21 cellular contexts compared by ENCODE assay signal in genomic region chr11:2139691-2140337, GRCh38. TPM values are rescaled to one million over a fixed set of nuclear protein-coding genes. Genes with fewer than 3 reads are reported as not detected.
A peak's percentile ranks its signal among the peaks of the same experiment; 100 is the strongest.
DNase-seq lines count a peak whose midpoint lies in the region; ATAC-seq, FAIRE-seq and TF ChIP-seq lines count a peak whose summit lies in the region.
"Had no signal": no experiment of that assay in that cellular context is flagged by ENCODE, and none has a peak within 500 bp of the region (broad histone marks: within the 10 kb centered on the region; RNA-seq: fewer than 3 reads in every experiment).

No MANE protein-coding gene starts in this region.

- TF ChIP-seq POLR2A in H1 (IDR thresholded peaks at IDR 0.05; ENCODE audit: control extremely low read depth in 1 of 2, low read depth in 2 of 2, low read length in 2 of 2), result no peak

- no peak overlapping the region for H3K4ac ChIP-seq in H1 (replicated peaks; ENCODE audit: insufficient read length, low read depth, low read length)

- TF ChIP-seq EP300 in H1 (IDR thresholded peaks at IDR 0.05; ENCODE audit: borderline replicate concordance in 1 of 2, low read depth in 2 of 2, low read length in 2 of 2), result no peak

- peaks cover 0 to 10% (median 4%) of the 10 kb centered on the region in 4 experiments; a peak in 6 of 7 replicates for H3K4me1 ChIP-seq in H1 (replicated peaks in 1 of 4; ENCODE audit: control insufficient read depth in 3 of 4, insufficient read depth in 4 of 4, low read length in 3 of 4)
- H3K4me1 ChIP-seq: colonic mucosa had no signal

- no peak overlapping the region for H3K23ac ChIP-seq in H1 (ENCODE audit: insufficient read length)

- peaks cover 12 to 18% of the 10 kb centered on the region in 2 experiments for H4K20me1 ChIP-seq in H1 (replicated peaks in 1 of 2; ENCODE audit: control insufficient read depth in 1 of 2, insufficient read depth in 2 of 2, low read length in 2 of 2)

- peaks cover 11% of the 10 kb centered on the region; the same call in 1 of the 2 replicates for H3K23me2 ChIP-seq in H1 (ENCODE audit: low read depth, low read length)

- H3K79me1 ChIP-seq in H1 (ENCODE audit: low read depth, low read length), result no peaks in the 10 kb centered on the region

- POLR2A ChIA-PET in H1 (lab: Charles Lee; ENCODE audit: partially characterized antibody), result interaction anchor here (0.5 kb wide), 1 partner anchor 135 kb away, joined by 3 read pairs; no protein-coding TSS in a partner anchor
- POLR2A ChIA-PET in activated CD4-positive, alpha-beta memory T cell treated with anti-CD3 and anti-CD28 coated beads for 36 hours (lab: Charles Lee), result interaction anchor here (1.4 kb wide), 1 partner anchor 63 kb away, joined by 5 read pairs; no protein-coding TSS in a partner anchor

- TF ChIP-seq CTCF in natural killer cell (IDR thresholded peaks at IDR 0.05) (no peak), H1 (IDR thresholded peaks at IDR 0.05; ENCODE audit: control extremely low read depth in 1 of 3, insufficient read depth in 1 of 3, low read depth in 1 of 3, low read length in 3 of 3) (0 out of 4 replicates have a peak, but pooled peaks of 1 of the 3 experiments have one; percentile 18)

- H2BK5ac ChIP-seq in H1 (ENCODE audit: low read depth, low read length), result no peak overlapping the region

- no peak overlapping the region for H4K5ac ChIP-seq in H1 (ENCODE audit: insufficient read length, low read depth, low read length)

- FAIRE-seq in H1 (lab: Jason Lieb, UNC), result no peak
- FAIRE-seq: pancreas had no signal

- H2AK5ac ChIP-seq in H1 (ENCODE audit: low read depth, low read length), result no peak overlapping the region

- H2BK120ac ChIP-seq in H1 (replicated peaks; ENCODE audit: low read depth, low read length), result no peak overlapping the region

- H3K27me3 ChIP-seq in H1 (replicated peaks in 1 of 4; ENCODE audit: control insufficient read depth in 3 of 4, extremely low read depth in 1 of 4, insufficient read depth in 3 of 4, low read length in 3 of 4), result peaks cover 76 to 97% (median 95%) of the 10 kb centered on the region in 4 experiments

- no peak for DNase-seq in natural killer cell
- DNase-seq in natural killer cell treated with Interleukin-12 subunit alpha and Interleukin-12 subunit beta and Interleukin-15 and Interleukin-18, amount 100 ng/mL, for 72 hours (ENCODE audit: low spot score), result no peak
- DNase-seq in H1 (ENCODE audit: low read depth in 1 of 2, low spot score in 2 of 2), result no peak
- no peak for DNase-seq in naive B cell
- DNase-seq in middle frontal gyrus (ENCODE audit: extremely low spot score, low spot score), result no peak
- no peak for DNase-seq in activated CD4-positive, alpha-beta memory T cell treated with anti-CD3 and anti-CD28 coated beads for 36 hours
- DNase-seq: activated CD8-positive, alpha-beta memory T cell treated with anti-CD3 and anti-CD28 coated beads, Interleukin-2, amount 50 U/mL, for 48 hours; AML-193; colonic mucosa; DND-41; esophagus squamous epithelium; NCI-H1092; NCI-H446 treated with DMSO at 0.1 percent for 48 hours; PC-9; stimulated activated CD4-positive, alpha-beta T cell treated with anti-CD3 and anti-CD28 coated beads, Interleukin-1b, Interleukin-23, amount 100 ng/mL, for 48 hours; stimulated activated CD8-positive, alpha-beta memory T cell treated with anti-CD3 and anti-CD28 coated beads, Interleukin-4, amount 100 ng/mL, for 48 hours; T-cell had no signal

- H2BK12ac ChIP-seq in H1 (ENCODE audit: low read depth, low read length), result no peak overlapping the region

- H3K9ac ChIP-seq in H1 (replicated peaks in 1 of 4; ENCODE audit: extremely low read depth in 1 of 4, low read depth in 3 of 4, low read length in 3 of 4), result no peak overlapping the region

- CTCF ChIA-PET in H1 (lab: Charles Lee; ENCODE audit: partially characterized antibody), result interaction anchor here (1.2 to 12.3 kb wide), 5 partner anchors 11 to 307 kb away, joined by 3 to 170 read pairs (median 11); no protein-coding TSS in a partner anchor
- CTCF ChIA-PET in activated CD4-positive, alpha-beta memory T cell treated with anti-CD3 and anti-CD28 coated beads for 36 hours (lab: Charles Lee), result interaction anchor here (0.6 to 4.3 kb wide), 3 partner anchors 11 to 102 kb away, joined by 3 to 57 read pairs (median 8); no protein-coding TSS in a partner anchor

- H4K8ac ChIP-seq in H1 (ENCODE audit: extremely low read depth, insufficient read depth, low read length), result no peak overlapping the region; the same call in 1 of the 2 replicates

- H3K27ac Mint-ChIP-seq in natural killer cell, result no peak overlapping the region
- H3K27ac Mint-ChIP-seq in natural killer cell treated with Interleukin-12 subunit alpha and Interleukin-12 subunit beta and Interleukin-15 and Interleukin-18, amount 100 ng/mL, for 72 hours, result no peak overlapping the region
- no peak overlapping the region for H3K27ac Mint-ChIP-seq in naive B cell
- no peak overlapping the region for H3K27ac Mint-ChIP-seq in activated CD4-positive, alpha-beta memory T cell treated with anti-CD3 and anti-CD28 coated beads for 36 hours
- H3K27ac Mint-ChIP-seq: T-cell had no signal

- H3K79me2 ChIP-seq in H1 (ENCODE audit: control insufficient read depth in 1 of 2, insufficient read depth in 2 of 2, low read length in 2 of 2), result no peaks in the 10 kb centered on the region

- H3K9me3 Mint-ChIP-seq in natural killer cell, result no peaks in the 10 kb centered on the region
- H3K9me3 Mint-ChIP-seq in natural killer cell treated with Interleukin-12 subunit alpha and Interleukin-12 subunit beta and Interleukin-15 and Interleukin-18, amount 100 ng/mL, for 72 hours, result no peaks in the 10 kb centered on the region
- H3K9me3 Mint-ChIP-seq in naive B cell, result no peaks in the 10 kb centered on the region
- H3K9me3 Mint-ChIP-seq in activated CD4-positive, alpha-beta memory T cell treated with anti-CD3 and anti-CD28 coated beads for 36 hours, result no peaks in the 10 kb centered on the region
- H3K9me3 Mint-ChIP-seq: T-cell had no signal

- peaks cover 0 to 3% (median 0%) of the 10 kb centered on the region in 4 experiments; a peak in 1 of 8 replicates for H3K36me3 ChIP-seq in H1 (ENCODE audit: control insufficient read depth in 2 of 4, insufficient read depth in 4 of 4, low read length in 3 of 4)
- H3K36me3 ChIP-seq: colonic mucosa, esophagus squamous epithelium, pancreas, tibial nerve had no signal

- no peak; a peak in 1 of 4 replicates for TF ChIP-seq RAD21 in H1 (IDR thresholded peaks at IDR 0.05 in 1 of 2, conservative IDR thresholded peaks at IDR 0.05 in 1 of 2; ENCODE audit: low read depth in 2 of 2, low read length in 2 of 2)

- no peak overlapping the region for H4K91ac ChIP-seq in H1 (replicated peaks; ENCODE audit: insufficient read length, low read length)

- WGBS in H1 (ENCODE audit: extremely low coverage in 1 of 2, insufficient coverage in 1 of 2, insufficient read length in 1 of 2, insufficient replicate concordance in 2 of 2, low coverage in 1 of 2, low lambda C conversion rate in 2 of 2, missing lambda C conversion rate in 1 of 2), 2 experiments, result 7% methylated on average over 24 of the region's 54 CpGs; no CpG with 5 or more reads in 1 of the 2 experiments

- no peak overlapping the region for H2BK15ac ChIP-seq in H1 (ENCODE audit: low read length)

- H3K27me3 Mint-ChIP-seq in natural killer cell (ENCODE audit: low read depth in 2 of 2) (peaks cover 48 to 55% of the 10 kb centered on the region in 2 donors), naive B cell (peaks cover 36 to 71% (median 69%) of the 10 kb centered on the region in 3 donors)
- H3K27me3 Mint-ChIP-seq in natural killer cell treated with Interleukin-12 subunit alpha and Interleukin-12 subunit beta and Interleukin-15 and Interleukin-18, amount 100 ng/mL, for 72 hours, result peaks cover 33 to 37% of the 10 kb centered on the region in 2 donors
- peaks cover 57% of the 10 kb centered on the region for H3K27me3 Mint-ChIP-seq in activated CD4-positive, alpha-beta memory T cell treated with anti-CD3 and anti-CD28 coated beads for 36 hours

- peak overlapping the region in 1 of 4 experiments; percentile 48; a peak in 2 of 8 replicates for H3K4me3 ChIP-seq in H1 (ENCODE audit: extremely low read depth in 1 of 4, insufficient read depth in 2 of 4, low read depth in 3 of 4, low read length in 4 of 4)
- H3K4me3 ChIP-seq: colonic mucosa, PC-9 had no signal

- H3K9me3 ChIP-seq in H1 (ENCODE audit: insufficient read depth in 2 of 2, low read depth in 1 of 2, low read length in 1 of 2), result no peaks in the 10 kb centered on the region
- H3K9me3 ChIP-seq: colonic mucosa, esophagus squamous epithelium, pancreas, tibial nerve had no signal

- peaks cover 0 to 11% of the 10 kb centered on the region in 2 donors for H3K4me1 Mint-ChIP-seq in natural killer cell
- peaks cover 19 to 20% of the 10 kb centered on the region in 2 donors for H3K4me1 Mint-ChIP-seq in natural killer cell treated with Interleukin-12 subunit alpha and Interleukin-12 subunit beta and Interleukin-15 and Interleukin-18, amount 100 ng/mL, for 72 hours (ENCODE audit: low read depth in 2 of 2)
- peaks cover 21 to 30% (median 28%) of the 10 kb centered on the region in 3 donors for H3K4me1 Mint-ChIP-seq in naive B cell
- H3K4me1 Mint-ChIP-seq in activated CD4-positive, alpha-beta memory T cell treated with anti-CD3 and anti-CD28 coated beads for 36 hours (ENCODE audit: low read depth), result peaks cover 36% of the 10 kb centered on the region

- H2BK20ac ChIP-seq in H1 (ENCODE audit: low read length), result no peak overlapping the region

- H2AFZ ChIP-seq in H1 (ENCODE audit: low read length), result no peak overlapping the region
- H2AFZ ChIP-seq: PC-9 had no signal

- ATAC-seq in natural killer cell (no peak), naive B cell (ENCODE audit: low read depth in 2 of 2) (no peak), GM18517 (IDR thresholded peaks at IDR 0.05; ENCODE audit: unreplicated experiment) (no peak), HG03460 (IDR thresholded peaks at IDR 0.05; ENCODE audit: unreplicated experiment) (no peak)
- ATAC-seq in natural killer cell treated with Interleukin-12 subunit alpha and Interleukin-12 subunit beta and Interleukin-15 and Interleukin-18, amount 100 ng/mL, for 72 hours, result no peak

- no peak overlapping the region for H3K56ac ChIP-seq in H1 (replicated peaks; ENCODE audit: insufficient read length, low read depth, low read length)

- no peaks in the 10 kb centered on the region for H3K36me3 Mint-ChIP-seq in natural killer cell
- H3K36me3 Mint-ChIP-seq in natural killer cell treated with Interleukin-12 subunit alpha and Interleukin-12 subunit beta and Interleukin-15 and Interleukin-18, amount 100 ng/mL, for 72 hours, result no peaks in the 10 kb centered on the region
- H3K36me3 Mint-ChIP-seq in naive B cell, result no peaks in the 10 kb centered on the region
- H3K36me3 Mint-ChIP-seq in activated CD4-positive, alpha-beta memory T cell treated with anti-CD3 and anti-CD28 coated beads for 36 hours, result no peaks in the 10 kb centered on the region
- H3K36me3 Mint-ChIP-seq: T-cell had no signal

- H3K27ac ChIP-seq in H1 (ENCODE audit: low read depth, low read length), result no peak overlapping the region
- H3K27ac ChIP-seq: colonic mucosa, pancreas, PC-9 had no signal

- H3K4me3 Mint-ChIP-seq in natural killer cell, result peak overlapping the region; percentile 25
- no peak overlapping the region for H3K4me3 Mint-ChIP-seq in natural killer cell treated with Interleukin-12 subunit alpha and Interleukin-12 subunit beta and Interleukin-15 and Interleukin-18, amount 100 ng/mL, for 72 hours
- H3K4me3 Mint-ChIP-seq in naive B cell, result peak overlapping the region in 6 of 8 donors; percentile 6 to 72 (median 30)
- H3K4me3 Mint-ChIP-seq in activated CD4-positive, alpha-beta memory T cell treated with anti-CD3 and anti-CD28 coated beads for 36 hours, result no peak overlapping the region
- H3K4me3 Mint-ChIP-seq: T-cell had no signal

- H3K18ac ChIP-seq in H1 (ENCODE audit: extremely low read depth, low read length), result no peak overlapping the region; the same call in 1 of the 2 replicates

- H3K4me2 ChIP-seq in H1 (ENCODE audit: insufficient read depth in 1 of 2, low read depth in 2 of 2, low read length in 2 of 2), result peak overlapping the region; percentile 60 to 66
- H3K4me2 ChIP-seq: PC-9 had no signal

- intact Hi-C loops in natural killer cell (cut with micrococcal nuclease), result no loop called here
- intact Hi-C loops in activated CD4-positive, alpha-beta memory T cell treated with anti-CD3 and anti-CD28 coated beads for 36 hours (cut with micrococcal nuclease), result loop anchor here (5.0 kb wide), 2 partner anchors 127 to 288 kb away; partner anchors contain the start of gene LSP1

- no peak overlapping the region for H3K14ac ChIP-seq in H1 (ENCODE audit: insufficient read length)

RNA-seq across cellular contexts. Expression of gene IGF2, which starts 0.6 kb away (rescaled TPM):
- total RNA-seq in natural killer cell, result not detected
- total RNA-seq in natural killer cell treated with Interleukin-12 subunit alpha and Interleukin-12 subunit beta and Interleukin-15 and Interleukin-18, amount 100 ng/mL, for 72 hours, result under 1 TPM in 1 of 2 donors, not detected in 1; 0.17 TPM
- 1.3 and 1.5 TPM in 2 replicates for total RNA-seq in H1 (2021; fragmentation: NEBNext Ultra II Directional; extraction: Animal tissue kit (Norgen Biotek cat#: 25700))
- polyA plus RNA-seq in H1 (2011; rRNA removed), result 0.74 and 2.0 TPM in 2 replicates
- 1.1 TPM for polyA plus RNA-seq in H1 (2011; cell fraction: cytosol; rRNA removed)
- polyA plus RNA-seq in H1 (2011; cell fraction: nucleus; rRNA removed), result 0.37 TPM
- 1.6 to 3.2 TPM (median 2.7 TPM) in 4 replicates for polyA plus RNA-seq in H1 (2012, experiment 1 of 2)
- polyA plus RNA-seq in H1 (2012, experiment 2 of 2), result 1.00 TPM
- 2.0 TPM for polyA plus RNA-seq in H1 (2013, experiment 1 of 2)
- 2.6 TPM for polyA plus RNA-seq in H1 (2013, experiment 2 of 2)
- polyA minus RNA-seq in H1 (2011; rRNA and poly(A)+ RNA removed), result 0.20 and 0.57 TPM in 2 replicates
- polyA minus RNA-seq in H1 (2011; cell fraction: cytosol; rRNA and poly(A)+ RNA removed), result 0.88 TPM
- 0.70 TPM for polyA minus RNA-seq in H1 (2011; cell fraction: nucleus; rRNA and poly(A)+ RNA removed)
- polyA plus RNA-seq in naive B cell (ENCODE audit: low read depth in 6 of 6), result not detected
- total RNA-seq in activated CD4-positive, alpha-beta memory T cell treated with anti-CD3 and anti-CD28 coated beads for 36 hours, result 10 to 100 TPM; 26.5 to 27.0 TPM

RNA-seq across cellular contexts. Expression of gene INS, which starts 21.2 kb away (rescaled TPM):
- not detected for total RNA-seq in natural killer cell
- not detected for total RNA-seq in natural killer cell treated with Interleukin-12 subunit alpha and Interleukin-12 subunit beta and Interleukin-15 and Interleukin-18, amount 100 ng/mL, for 72 hours
- not detected in 2 replicates for total RNA-seq in H1 (2021; fragmentation: NEBNext Ultra II Directional; extraction: Animal tissue kit (Norgen Biotek cat#: 25700))
- polyA plus RNA-seq in H1 (2011; rRNA removed), result not detected in 2 replicates
- not detected for polyA plus RNA-seq in H1 (2011; cell fraction: cytosol; rRNA removed)
- polyA plus RNA-seq in H1 (2011; cell fraction: nucleus; rRNA removed), result not detected
- not detected in 4 replicates for polyA plus RNA-seq in H1 (2012, experiment 1 of 2)
- not detected for polyA plus RNA-seq in H1 (2012, experiment 2 of 2)
- polyA plus RNA-seq in H1 (2013, experiment 1 of 2), result not detected
- not detected for polyA plus RNA-seq in H1 (2013, experiment 2 of 2)
- polyA minus RNA-seq in H1 (2011; rRNA and poly(A)+ RNA removed), result not detected in 2 replicates
- polyA minus RNA-seq in H1 (2011; cell fraction: cytosol; rRNA and poly(A)+ RNA removed), result not detected
- not detected for polyA minus RNA-seq in H1 (2011; cell fraction: nucleus; rRNA and poly(A)+ RNA removed)
- polyA plus RNA-seq in naive B cell (ENCODE audit: low read depth in 6 of 6), result not detected
- total RNA-seq in activated CD4-positive, alpha-beta memory T cell treated with anti-CD3 and anti-CD28 coated beads for 36 hours, result not detected
- total RNA-seq: esophagus squamous epithelium, PC-9 had no signal

RNA-seq across cellular contexts. Expression of gene TH, which starts 31.8 kb away (rescaled TPM):
- total RNA-seq in natural killer cell, result not detected
- total RNA-seq in natural killer cell treated with Interleukin-12 subunit alpha and Interleukin-12 subunit beta and Interleukin-15 and Interleukin-18, amount 100 ng/mL, for 72 hours, result not detected
- total RNA-seq in H1 (2021; fragmentation: NEBNext Ultra II Directional; extraction: Animal tissue kit (Norgen Biotek cat#: 25700)), result not detected in 2 replicates
- polyA plus RNA-seq in H1 (2011; rRNA removed) (0.09 and 0.16 TPM in 2 replicates), naive B cell (ENCODE audit: low read depth in 6 of 6) (not detected)
- 0.09 TPM for polyA plus RNA-seq in H1 (2011; cell fraction: cytosol; rRNA removed)
- 0.11 TPM for polyA plus RNA-seq in H1 (2011; cell fraction: nucleus; rRNA removed)
- 0.11 TPM in 1 of 4 replicates, not detected in the others for polyA plus RNA-seq in H1 (2012, experiment 1 of 2)
- polyA plus RNA-seq in H1 (2012, experiment 2 of 2), result not detected
- polyA plus RNA-seq in H1 (2013, experiment 1 of 2), result not detected
- not detected for polyA plus RNA-seq in H1 (2013, experiment 2 of 2)
- not detected in 2 replicates for polyA minus RNA-seq in H1 (2011; rRNA and poly(A)+ RNA removed)
- not detected for polyA minus RNA-seq in H1 (2011; cell fraction: cytosol; rRNA and poly(A)+ RNA removed)
- not detected for polyA minus RNA-seq in H1 (2011; cell fraction: nucleus; rRNA and poly(A)+ RNA removed)
- not detected for total RNA-seq in activated CD4-positive, alpha-beta memory T cell treated with anti-CD3 and anti-CD28 coated beads for 36 hours
- total RNA-seq: T-cell had no signal

Comparison
In these comparisons a context has a peak if more than half of its experiments do, and no peak if none do; other contexts are left out.
1. H3K4me3 Mint-ChIP-seq: peak in natural killer cell (single experiment) and naive B cell (6 of 8); none in natural killer cell treated with Interleukin-12 subunit alpha and Interleukin-12 subunit beta and Interleukin-15 and Interleukin-18, amount 100 ng/mL, for 72 hours (single experiment) and activated CD4-positive, alpha-beta memory T cell treated with anti-CD3 and anti-CD28 coated beads for 36 hours (single experiment).
2. RNA of gene IGF2, which starts 0.6 kb away (total RNA-seq): 26.5 to 27.0 TPM in activated CD4-positive, alpha-beta memory T cell treated with anti-CD3 and anti-CD28 coated beads for 36 hours; 1.3 to 1.5 TPM in H1, 0.17 TPM in natural killer cell treated with Interleukin-12 subunit alpha and Interleukin-12 subunit beta and Interleukin-15 and Interleukin-18, amount 100 ng/mL, for 72 hours and not detected in natural killer cell; every median in the first group is over 10 times any median in the second.